7 cellular contexts compared by ENCODE assay signal in genomic region chr2:159096302-159096855, GRCh38.
DNase-seq lines count a peak whose midpoint lies in the region; ATAC-seq, FAIRE-seq and TF ChIP-seq lines count a peak whose summit lies in the region.
"Not testable (repeated sequence)": the region's sequence is repeated elsewhere in the genome, so short reads cannot be mapped to it uniquely, and the experiment has no call there.

No MANE protein-coding gene starts in this region.

- H4K20me1 ChIP-seq in PC-9 (ENCODE audit: insufficient read depth); endothelial cell of umbilical vein (replicated peaks; ENCODE audit: control insufficient read depth, extremely low read depth, insufficient read depth, low read length); keratinocyte (ENCODE audit: control insufficient read depth, extremely low read depth, insufficient read depth, low read length): not testable (repeated sequence)

- H3K36me3 Mint-ChIP-seq in Calu3 (ENCODE audit: insufficient read depth, unreplicated experiment) (peaks cover 25% of the 10 kb centered on the region), nephron progenitor cell (ENCODE audit: low read depth) (peaks cover 58% of the 10 kb centered on the region), type B pancreatic cell (peaks cover 36% of the 10 kb centered on the region)
- peaks cover 14% of the 10 kb centered on the region for H3K36me3 Mint-ChIP-seq in activated CD8-positive, alpha-beta T cell treated with anti-CD3 and anti-CD28 coated beads for 36 hours (ENCODE audit: low read depth)

- H3K9me1 ChIP-seq in endothelial cell of umbilical vein (replicated peaks; ENCODE audit: control insufficient read depth, extremely low read depth, insufficient read depth, low read length); keratinocyte (ENCODE audit: control insufficient read depth, extremely low read depth, insufficient read depth, low read length): not testable (repeated sequence)

- not testable (repeated sequence) for DNase-seq in Calu3; PC-9; activated CD8-positive, alpha-beta T cell treated with anti-CD3 and anti-CD28 coated beads for 36 hours; endothelial cell of umbilical vein (ENCODE audit: low read depth, low spot score); keratinocyte (ENCODE audit: low read depth, low spot score); nephron progenitor cell; type B pancreatic cell (ENCODE audit: extremely low spot score, unreplicated experiment)

- H3K4me1 Mint-ChIP-seq in Calu3 (ENCODE audit: low read depth, unreplicated experiment) = peaks cover 68% of the 10 kb centered on the region
- H3K4me1 Mint-ChIP-seq in activated CD8-positive, alpha-beta T cell treated with anti-CD3 and anti-CD28 coated beads for 36 hours (ENCODE audit: low read depth) = peaks cover 46% of the 10 kb centered on the region
- H3K4me1 Mint-ChIP-seq in nephron progenitor cell = peaks cover 80% of the 10 kb centered on the region
- H3K4me1 Mint-ChIP-seq in type B pancreatic cell (ENCODE audit: unreplicated experiment) = peaks cover 63% of the 10 kb centered on the region

- H3K36me3 ChIP-seq in PC-9 (ENCODE audit: low read depth); endothelial cell of umbilical vein (ENCODE audit: control insufficient read depth in 2 of 2, extremely low read depth in 1 of 2, insufficient read depth in 2 of 2, low read length in 2 of 2): not testable (repeated sequence)
- H3K36me3 ChIP-seq in keratinocyte (ENCODE audit: control insufficient read depth in 2 of 2, extremely low read depth in 1 of 2, insufficient read depth in 2 of 2, low read length in 2 of 2) = peaks cover 4 to 11% of the 10 kb centered on the region in 2 experiments

- peaks cover 28% of the 10 kb centered on the region for H3K79me2 ChIP-seq in PC-9 (ENCODE audit: low read depth)
- peaks cover 69% of the 10 kb centered on the region for H3K79me2 ChIP-seq in endothelial cell of umbilical vein (ENCODE audit: control insufficient read depth, insufficient read depth, low read length)
- peaks cover 50% of the 10 kb centered on the region for H3K79me2 ChIP-seq in keratinocyte (ENCODE audit: control insufficient read depth, insufficient read depth, low read length)

- H3K4me1 ChIP-seq in PC-9 (replicated peaks; ENCODE audit: insufficient read depth) (peaks cover 54% of the 10 kb centered on the region), endothelial cell of umbilical vein (ENCODE audit: control insufficient read depth, extremely low read depth, insufficient read depth, low read length) (peaks cover 79% of the 10 kb centered on the region), keratinocyte (ENCODE audit: control insufficient read depth, extremely low read depth, insufficient read depth, low read length) (peaks cover 57% of the 10 kb centered on the region)

- not testable (repeated sequence) for H3K9ac ChIP-seq in endothelial cell of umbilical vein (replicated peaks; ENCODE audit: extremely low read depth, insufficient read depth, low read length); keratinocyte (ENCODE audit: control insufficient read depth, extremely low read depth, insufficient read depth, low read length)

- not testable (repeated sequence) for H2AFZ ChIP-seq in PC-9; endothelial cell of umbilical vein (ENCODE audit: low read depth, low read length); keratinocyte (ENCODE audit: control insufficient read depth, low read length)

- not testable (repeated sequence) for H3K27me3 ChIP-seq in PC-9 (ENCODE audit: insufficient read depth, low read depth); endothelial cell of umbilical vein (ENCODE audit: control insufficient read depth in 2 of 2, insufficient read depth in 2 of 2, low read length in 2 of 2); keratinocyte (ENCODE audit: control insufficient read depth, extremely low read depth, insufficient read depth, low read length)

- H3K9me3 ChIP-seq in PC-9 (ENCODE audit: insufficient read depth, low read depth) = peaks cover 17% of the 10 kb centered on the region; the same call in 1 of the 2 replicates
- not testable (repeated sequence) for H3K9me3 ChIP-seq in endothelial cell of umbilical vein (replicated peaks; ENCODE audit: control insufficient read depth, insufficient read depth, low read length); keratinocyte (ENCODE audit: control insufficient read depth, low read depth, low read length)

- H3K27ac Mint-ChIP-seq in Calu3 (ENCODE audit: unreplicated experiment) (peak overlapping the region; percentile 81), nephron progenitor cell (peak overlapping the region; percentile 66), type B pancreatic cell (peak overlapping the region; percentile 95)
- peak overlapping the region; percentile 3 for H3K27ac Mint-ChIP-seq in activated CD8-positive, alpha-beta T cell treated with anti-CD3 and anti-CD28 coated beads for 36 hours

- H3K27ac ChIP-seq in PC-9 (peak overlapping the region; percentile 99), endothelial cell of umbilical vein (ENCODE audit: insufficient read depth, low read depth, low read length) (peak overlapping the region; percentile 37), keratinocyte (ENCODE audit: control insufficient read depth, insufficient read depth, low read length) (peak overlapping the region; percentile 84)

- not testable (repeated sequence) for H3K27me3 Mint-ChIP-seq in Calu3 (ENCODE audit: unreplicated experiment); activated CD8-positive, alpha-beta T cell treated with anti-CD3 and anti-CD28 coated beads for 36 hours; nephron progenitor cell (ENCODE audit: low read depth, poor library complexity); type B pancreatic cell

- peaks cover 51% of the 10 kb centered on the region for H3F3A ChIP-seq in PC-9 (ENCODE audit: insufficient read depth, low read depth)

- intact Hi-C loops in Calu3 (cut with micrococcal nuclease; ENCODE audit: unreplicated experiment) = loop anchor here (10.0 kb wide), 1 partner anchor 122 kb away; no protein-coding TSS in a partner anchor
- intact Hi-C loops in PC-9 (cut with micrococcal nuclease; ENCODE audit: unreplicated experiment); activated CD8-positive, alpha-beta T cell treated with anti-CD3 and anti-CD28 coated beads for 36 hours (cut with micrococcal nuclease); endothelial cell of umbilical vein (cut with micrococcal nuclease): not testable (repeated sequence)

- CTCF ChIA-PET in Calu3 (lab: Charles Lee); PC-9 (lab: Charles Lee); endothelial cell of umbilical vein (lab: Charles Lee): not testable (repeated sequence)
- CTCF ChIA-PET in activated CD8-positive, alpha-beta T cell treated with anti-CD3 and anti-CD28 coated beads for 36 hours (lab: Charles Lee) = interaction anchor here (2.6 kb wide), 1 partner anchor 23 kb away, joined by 8 read pairs; no protein-coding TSS in a partner anchor

- not testable (repeated sequence) for BruUV-seq in Calu3 (replicated peaks; lab: Mats Ljungman, UMichigan); PC-9 (replicated peaks; lab: Mats Ljungman, UMichigan); endothelial cell of umbilical vein (replicated peaks; lab: Mats Ljungman, UMichigan)

- not testable (repeated sequence) for TF ChIP-seq POLR2A in endothelial cell of umbilical vein (IDR thresholded peaks at IDR 0.05; ENCODE audit: low read depth, low read length)

- not testable (repeated sequence) for H3K4me2 ChIP-seq in PC-9; endothelial cell of umbilical vein (ENCODE audit: insufficient read depth, low read length); keratinocyte (ENCODE audit: control insufficient read depth, extremely low read depth, insufficient read depth, low read depth, low read length)

- POLR2A ChIA-PET in PC-9 (lab: Charles Lee; ENCODE audit: unreplicated experiment); activated CD8-positive, alpha-beta T cell treated with anti-CD3 and anti-CD28 coated beads for 36 hours (lab: Charles Lee); endothelial cell of umbilical vein (lab: Charles Lee): not testable (repeated sequence)

- not testable (repeated sequence) for H3K9me3 Mint-ChIP-seq in Calu3 (ENCODE audit: low read depth, unreplicated experiment)
- H3K9me3 Mint-ChIP-seq in activated CD8-positive, alpha-beta T cell treated with anti-CD3 and anti-CD28 coated beads for 36 hours = peaks cover 14% of the 10 kb centered on the region
- peaks cover 18% of the 10 kb centered on the region for H3K9me3 Mint-ChIP-seq in nephron progenitor cell
- H3K9me3 Mint-ChIP-seq in type B pancreatic cell = peaks cover 13% of the 10 kb centered on the region

- H3K4me3 ChIP-seq in PC-9; endothelial cell of umbilical vein (replicated peaks in 1 of 3; ENCODE audit: insufficient read depth in 1 of 3, low read depth in 1 of 3, low read length in 3 of 3); keratinocyte (ENCODE audit: control insufficient read depth in 2 of 3, extremely low read depth in 1 of 3, insufficient read depth in 2 of 3, low read depth in 1 of 3, low read length in 3 of 3): not testable (repeated sequence)

- not testable (repeated sequence) for TF ChIP-seq CTCF in Calu3 (IDR thresholded peaks at IDR 0.05; ENCODE audit: unreplicated experiment); PC-9 (conservative IDR thresholded peaks at IDR 0.05); activated CD8-positive, alpha-beta T cell treated with anti-CD3 and anti-CD28 coated beads for 36 hours (IDR thresholded peaks at IDR 0.05); endothelial cell of umbilical vein (IDR thresholded peaks at IDR 0.05; ENCODE audit: extremely low read depth in 1 of 2, insufficient read depth in 1 of 2, low read depth in 1 of 2, low read length in 2 of 2); keratinocyte (optimal IDR thresholded peaks at IDR 0.05 in 1 of 3, IDR thresholded peaks at IDR 0.05 in 1 of 3, conservative IDR thresholded peaks at IDR 0.05 in 1 of 3; ENCODE audit: extremely low read depth in 1 of 3, insufficient read depth in 2 of 3, low read length in 3 of 3); nephron progenitor cell (IDR thresholded peaks at IDR 0.05); type B pancreatic cell (conservative IDR thresholded peaks at IDR 0.05)

- dilution Hi-C loops in endothelial cell of umbilical vein (cut with MboI; ENCODE audit: extremely low pct_ligation_motif_present, low sequenced_read_pairs); keratinocyte (cut with MboI; ENCODE audit: extremely low pct_ligation_motif_present, low sequenced_read_pairs): not testable (repeated sequence)

- FAIRE-seq in endothelial cell of umbilical vein (lab: Jason Lieb, UNC); keratinocyte (lab: Jason Lieb, UNC): not testable (repeated sequence)

- not testable (repeated sequence) for ATAC-seq in activated CD8-positive, alpha-beta T cell treated with anti-CD3 and anti-CD28 coated beads for 36 hours

- H3K9me2 ChIP-seq in PC-9 (ENCODE audit: insufficient read depth) = not testable (repeated sequence)

- H3K4me3 Mint-ChIP-seq in Calu3 (ENCODE audit: low read depth, unreplicated experiment); activated CD8-positive, alpha-beta T cell treated with anti-CD3 and anti-CD28 coated beads for 36 hours; nephron progenitor cell; type B pancreatic cell: not testable (repeated sequence)

Comparison
In these comparisons a context has a peak if more than half of its experiments do, and no peak if none do; other contexts are left out.
1. H3K27ac Mint-ChIP-seq: peak in every context shown above with its lines; median percentile 95 in type B pancreatic cell; 81 in Calu3; 66 in nephron progenitor cell; 3 in activated CD8-positive, alpha-beta T cell treated with anti-CD3 and anti-CD28 coated beads for 36 hours.
2. H3K27ac ChIP-seq: peak in every context shown above with its lines; median percentile 99 in PC-9; 84 in keratinocyte; 37 in endothelial cell of umbilical vein.